1 cellular context compared by ENCODE assay signal in the genomic region with DNA sequence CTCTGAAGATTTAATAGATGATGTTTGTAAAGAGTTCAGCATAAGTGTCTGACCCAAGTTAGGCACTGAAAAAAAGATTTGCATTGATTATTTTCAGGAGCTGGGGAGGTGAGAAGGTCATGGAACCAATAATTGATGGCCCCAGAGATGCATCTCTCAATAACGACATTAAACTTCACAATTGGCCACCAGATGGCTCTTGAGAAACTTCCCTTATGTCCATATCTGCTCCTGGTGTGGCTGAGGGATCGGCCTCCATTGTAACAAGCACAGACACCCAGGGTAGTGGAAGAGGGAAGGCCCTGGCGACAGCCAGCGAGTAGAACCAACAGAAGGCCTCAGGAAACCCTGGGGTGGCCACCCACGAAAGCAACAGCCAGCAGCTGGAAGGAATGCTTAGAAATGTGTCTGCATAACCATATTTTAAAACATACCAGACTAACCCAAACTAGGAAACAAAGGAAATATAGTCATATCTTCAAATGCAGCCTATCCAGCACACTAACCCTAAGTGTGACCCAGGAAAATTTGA.
TF ChIP-seq lines count a peak whose summit lies in the region.

No MANE protein-coding gene starts in this region.

TF ChIP-seq in H1, 55 proteins besides CTCF, POLR2A, EP300 and RAD21:
- TF ChIP-seq CREB1 (IDR thresholded peaks at IDR 0.05) (no peak), HDAC6 (IDR thresholded peaks at IDR 0.05; ENCODE audit: low read depth, low read length) (no peak), KDM4A (IDR thresholded peaks at IDR 0.05; ENCODE audit: low read depth, low read length, severe bottlenecking) (no peak), HDAC2 (IDR thresholded peaks at IDR 0.05; ENCODE audit: borderline replicate concordance in 1 of 2, low read depth in 2 of 2, low read length in 2 of 2) (no peak), BACH1 (IDR thresholded peaks at IDR 0.05; ENCODE audit: low read length) (no peak), BCL11A (IDR thresholded peaks at IDR 0.05; ENCODE audit: low read depth in 2 of 2, low read length in 2 of 2) (no peak), CTBP2 (IDR thresholded peaks at IDR 0.05; ENCODE audit: borderline replicate concordance, insufficient read depth, insufficient read length, low read length) (no peak), RFX5 (IDR thresholded peaks at IDR 0.05; ENCODE audit: borderline replicate concordance, low read depth, low read length) (no peak), BRCA1 (IDR thresholded peaks at IDR 0.05; ENCODE audit: low read depth, low read length) (no peak)
